ENCODE assay signal across 9 cellular contexts in the genomic region with DNA sequence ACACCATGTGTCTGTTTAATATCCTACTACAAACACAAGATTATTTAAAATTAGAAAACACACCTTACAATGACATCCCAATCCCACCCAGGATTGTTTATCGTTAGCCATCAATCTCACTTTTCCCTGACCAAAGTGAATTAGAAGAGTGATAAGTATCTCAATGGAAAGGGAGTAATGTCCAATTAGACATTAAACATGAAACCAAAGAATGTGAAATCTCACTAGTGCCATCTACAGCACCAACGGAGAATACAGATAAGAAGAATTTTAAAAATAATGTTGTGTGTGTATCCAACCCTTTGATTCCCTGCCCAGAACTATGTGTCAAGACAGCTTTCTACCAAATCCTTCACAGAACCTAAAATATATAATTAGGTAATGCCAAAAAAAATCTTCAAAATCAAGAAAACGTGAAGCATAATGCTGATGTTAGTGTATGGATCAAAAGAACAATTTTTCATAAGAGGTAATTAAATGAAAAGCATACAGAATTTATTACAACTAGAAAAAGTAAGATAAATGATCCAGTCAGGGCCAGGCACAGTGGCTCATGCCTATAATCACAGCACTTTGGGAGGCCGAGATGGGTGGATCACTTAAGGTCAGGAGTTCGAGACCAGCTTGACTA.
DNase-seq lines count a peak whose midpoint lies in the region; ATAC-seq and TF ChIP-seq lines count a peak whose summit lies in the region.
"Had no signal": no experiment of that assay in that cellular context is flagged by ENCODE, and none has a peak within 500 bp of the region (broad histone marks: within the 10 kb centered on the region; RNA-seq: fewer than 3 reads in every experiment).

No MANE protein-coding gene starts in this region.

- no peak overlapping the region for H3K4me3 Mint-ChIP-seq in stimulated activated naive CD8-positive, alpha-beta T cell treated with anti-CD3 and anti-CD28 coated beads, Interleukin-15, amount 100 ng/mL, for 72 hours
- H3K4me3 Mint-ChIP-seq: dendritic cell treated with granulocyte-macrophage colony-stimulating factor and Interleukin-4, amounts not matched to agents 40 ng/mL and 50 ng/mL, for 4 days had no signal

- H3K27ac ChIP-seq in heart left ventricle = no peak overlapping the region

- H3K9me3 Mint-ChIP-seq in stimulated activated naive CD8-positive, alpha-beta T cell treated with anti-CD3 and anti-CD28 coated beads, Interleukin-15, amount 100 ng/mL, for 72 hours = peaks cover 0 to 12% of the 10 kb centered on the region in 2 donors

- DNase-seq in heart left ventricle (no peak), Right ventricle myocardium inferior (ENCODE audit: missing footprints) (no peak), NCI-H226 (peak; percentile 29), dermis microvascular lymphatic vessel endothelial cell (ENCODE audit: low read depth in 2 of 2) (peak; percentile 30 to 49), non-pigmented ciliary epithelial cell (ENCODE audit: low read depth) (peak; percentile 8)
- DNase-seq in stimulated activated naive CD8-positive, alpha-beta T cell treated with anti-CD3 and anti-CD28 coated beads, Interleukin-15, amount 100 ng/mL, for 72 hours = no peak
- no peak for DNase-seq in effector CD4-positive, alpha-beta T cell

- no peak overlapping the region for H3K27ac Mint-ChIP-seq in stimulated activated naive CD8-positive, alpha-beta T cell treated with anti-CD3 and anti-CD28 coated beads, Interleukin-15, amount 100 ng/mL, for 72 hours
- H3K27ac Mint-ChIP-seq: dendritic cell treated with granulocyte-macrophage colony-stimulating factor and Interleukin-4, amounts not matched to agents 40 ng/mL and 50 ng/mL, for 4 days had no signal

- TF ChIP-seq CTCF in heart left ventricle (IDR thresholded peaks at IDR 0.05) = peak; percentile 13 to 56 (median 38)

- H3K4me3 ChIP-seq in heart left ventricle = no peak overlapping the region

- intact Hi-C loops in heart left ventricle (cut with DNase I) (no loop called here), Right ventricle myocardium inferior (cut with DNase I) (no loop called here)

- WGBS in heart left ventricle, 4 donors = 58 to 72% (median 63%) methylated on average over 5 of the region's 5 CpGs

- no peaks in the 10 kb centered on the region for H3K27me3 ChIP-seq in heart left ventricle

- peaks cover 20% of the 10 kb centered on the region for H3K4me1 Mint-ChIP-seq in stimulated activated naive CD8-positive, alpha-beta T cell treated with anti-CD3 and anti-CD28 coated beads, Interleukin-15, amount 100 ng/mL, for 72 hours

- ATAC-seq in heart left ventricle = peak in 3 of 4 donors; percentile 15 to 32 (median 26)
- no peak for ATAC-seq in Right ventricle myocardium inferior
- no peak for ATAC-seq in stimulated activated naive CD8-positive, alpha-beta T cell treated with anti-CD3 and anti-CD28 coated beads, Interleukin-15, amount 100 ng/mL, for 72 hours
- no peak for ATAC-seq in GM19328 (IDR thresholded peaks at IDR 0.05; ENCODE audit: unreplicated experiment)

- H3K36me3 ChIP-seq in heart left ventricle = peaks cover 0 to 3% (median 0%) of the 10 kb centered on the region in 9 donors

- H3K9me3 ChIP-seq in heart left ventricle = peaks cover 0 to 6% (median 0%) of the 10 kb centered on the region in 12 donors

- TF ChIP-seq POLR2A in heart left ventricle (IDR thresholded peaks at IDR 0.05) = no peak

- H3K4me1 ChIP-seq in heart left ventricle = peaks cover 0 to 3% (median 0%) of the 10 kb centered on the region in 12 donors

- no peaks in the 10 kb centered on the region for H3K27me3 Mint-ChIP-seq in stimulated activated naive CD8-positive, alpha-beta T cell treated with anti-CD3 and anti-CD28 coated beads, Interleukin-15, amount 100 ng/mL, for 72 hours
- H3K27me3 Mint-ChIP-seq: dendritic cell treated with granulocyte-macrophage colony-stimulating factor and Interleukin-4, amounts not matched to agents 40 ng/mL and 50 ng/mL, for 4 days had no signal

Comparison
In these comparisons a context has a peak if more than half of its experiments do, and no peak if none do; other contexts are left out.
1. ATAC-seq: peak in heart left ventricle (3 of 4); none in Right ventricle myocardium inferior (single experiment), stimulated activated naive CD8-positive, alpha-beta T cell treated with anti-CD3 and anti-CD28 coated beads, Interleukin-15, amount 100 ng/mL, for 72 hours (single experiment) and GM19328 (single experiment).
2. DNase-seq: peak in NCI-H226 (single experiment), dermis microvascular lymphatic vessel endothelial cell (2 of 2) and non-pigmented ciliary epithelial cell (single experiment); none in heart left ventricle (0 of 5), Right ventricle myocardium inferior (single experiment), stimulated activated naive CD8-positive, alpha-beta T cell treated with anti-CD3 and anti-CD28 coated beads, Interleukin-15, amount 100 ng/mL, for 72 hours (0 of 2) and effector CD4-positive, alpha-beta T cell (single experiment).